9 cellular contexts compared by ENCODE assay signal in the genomic region with DNA sequence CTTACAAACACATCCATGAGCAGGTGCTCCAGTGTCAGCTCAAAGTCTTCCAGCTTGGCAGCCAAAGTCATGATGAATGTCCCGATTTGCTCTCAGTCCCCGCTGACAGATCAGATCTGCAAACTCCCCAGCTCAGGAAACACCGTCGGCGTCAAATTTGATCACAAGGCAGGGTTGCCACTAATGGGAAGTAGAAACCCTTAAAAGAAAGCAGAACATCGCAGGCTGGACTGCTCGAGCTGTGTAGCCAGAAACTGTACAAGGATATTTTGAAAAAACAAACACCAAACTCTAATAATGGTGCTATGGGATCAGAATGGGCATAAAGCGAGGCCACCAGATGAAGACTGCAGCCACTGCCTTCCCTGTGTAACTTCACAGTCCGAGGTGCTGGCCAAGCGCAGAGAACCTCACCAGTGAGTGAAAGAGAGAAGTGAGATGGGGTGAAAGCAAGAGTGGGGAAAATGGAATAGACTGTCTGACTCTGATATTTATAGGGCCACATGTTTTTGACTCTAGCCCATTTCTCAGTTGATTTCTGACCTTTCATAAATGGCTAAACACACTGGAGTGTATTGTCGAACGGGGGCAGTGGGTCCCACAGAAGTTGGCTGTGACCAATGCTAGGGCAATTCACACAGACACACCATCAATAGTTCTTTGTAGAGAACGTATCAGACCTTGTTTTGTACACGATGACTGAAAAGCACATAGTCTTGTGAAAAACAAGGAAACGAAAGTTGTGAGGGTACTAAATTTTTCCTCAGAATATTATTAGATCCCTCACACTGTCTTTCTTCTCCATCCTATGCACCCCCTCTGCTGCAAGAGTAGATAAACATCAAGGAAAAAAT.
DNase-seq lines count a peak whose midpoint lies in the region; ATAC-seq and TF ChIP-seq lines count a peak whose summit lies in the region.
"Had no signal": no experiment of that assay in that cellular context is flagged by ENCODE, and none has a peak within 500 bp of the region (broad histone marks: within the 10 kb centered on the region; RNA-seq: fewer than 3 reads in every experiment).

No MANE protein-coding gene starts in this region.

- no peak for TF ChIP-seq CTCF in GM06990 (IDR thresholded peaks at IDR 0.05; ENCODE audit: insufficient read depth, low read length, poor library complexity, severe bottlenecking)

- H3K4me3 ChIP-seq in GM06990 (replicated peaks; ENCODE audit: low read depth, low read length): peak overlapping the region; percentile 65

- no peaks in the 10 kb centered on the region for H3K27me3 ChIP-seq in GM06990 (replicated peaks; ENCODE audit: control insufficient read depth, insufficient read depth, low read length)

- intact Hi-C loops in left cardiac atrium (cut with DNase I): no loop called here

- DNase-seq in GM06990 (ENCODE audit: extremely low read depth, insufficient read length): no peak
- peak; percentile 22 for DNase-seq in NOMO-1 treated with dmso at 0.1 percent for 144 hours (lab: John Stamatoyannopoulos, UW; ENCODE audit: unreplicated experiment)
- DNase-seq in left cardiac atrium: no peak
- DNase-seq in pons (ENCODE audit: low spot score): peak; percentile 77
- DNase-seq in activated CD4-positive, alpha-beta T cell treated with anti-CD3 and anti-CD28 coated beads, Interleukin-2, amount 50 U/mL, for 48 hours: no peak
- DNase-seq: NCI-H1048 had no signal

- ATAC-seq in left cardiac atrium (peak; percentile 39 to 45), HG03196 (IDR thresholded peaks at IDR 0.05; ENCODE audit: unreplicated experiment) (no peak), HG03354 (IDR thresholded peaks at IDR 0.05; ENCODE audit: poor library complexity, severe bottlenecking, unreplicated experiment) (no peak), GM21390 (IDR thresholded peaks at IDR 0.05; ENCODE audit: unreplicated experiment) (no peak)

- H3K36me3 ChIP-seq in GM06990 (ENCODE audit: control insufficient read depth, insufficient read depth, low read length): no peaks in the 10 kb centered on the region; the same call in 1 of the 2 replicates

Comparison
In these comparisons a context has a peak if more than half of its experiments do, and no peak if none do; other contexts are left out.
1. DNase-seq: peak in NOMO-1 treated with dmso at 0.1 percent for 144 hours (single experiment) and pons (single experiment); none in GM06990 (single experiment), left cardiac atrium (single experiment) and activated CD4-positive, alpha-beta T cell treated with anti-CD3 and anti-CD28 coated beads, Interleukin-2, amount 50 U/mL, for 48 hours (0 of 2).
2. ATAC-seq: peak in left cardiac atrium (2 of 2); none in HG03196 (single experiment), HG03354 (single experiment) and GM21390 (single experiment).